Comparison of ENCODE assay signal across 16 cellular contexts in genomic region chr7:114088541-114088940, GRCh38.
DNase-seq lines count a peak whose midpoint lies in the region; ATAC-seq and TF ChIP-seq lines count a peak whose summit lies in the region.
"Had no signal": no experiment of that assay in that cellular context is flagged by ENCODE, and none has a peak within 500 bp of the region (broad histone marks: within the 10 kb centered on the region; RNA-seq: fewer than 3 reads in every experiment).

No MANE protein-coding gene starts in this region.

- H4K8ac ChIP-seq in mesenchymal stem cell (ENCODE audit: low read length), result no peak overlapping the region

- H2BK15ac ChIP-seq in mesenchymal stem cell (ENCODE audit: low read depth, poor library complexity, severe bottlenecking), result no peak overlapping the region

- ATAC-seq in HG02759 (IDR thresholded peaks at IDR 0.05; ENCODE audit: unreplicated experiment), result no peak
- ATAC-seq in HG02588 (IDR thresholded peaks at IDR 0.05; ENCODE audit: unreplicated experiment), result no peak
- ATAC-seq: HCT116, Right ventricle myocardium inferior had no signal

- H3K27me3 ChIP-seq in HUES6 (ENCODE audit: control insufficient read depth, insufficient read depth, low read length) (peaks cover 82% of the 10 kb centered on the region), mesenchymal stem cell (ENCODE audit: control insufficient read depth in 1 of 2, insufficient read depth in 1 of 2, low read length in 2 of 2) (no peaks in the 10 kb centered on the region), suprapubic skin (peaks cover 23% of the 10 kb centered on the region)

- no peaks in the 10 kb centered on the region for H3K9me3 ChIP-seq in HUES6 (ENCODE audit: control insufficient read depth, insufficient read depth, low read depth, low read length)
- H3K9me3 ChIP-seq in mesenchymal stem cell (ENCODE audit: control insufficient read depth, low read length), result no peaks in the 10 kb centered on the region
- no peaks in the 10 kb centered on the region for H3K9me3 ChIP-seq in suprapubic skin
- H3K9me3 ChIP-seq: breast epithelium had no signal

- no peak for TF ChIP-seq EP300 in suprapubic skin (IDR thresholded peaks at IDR 0.05)

- no peak overlapping the region for H2BK5ac ChIP-seq in mesenchymal stem cell (ENCODE audit: low read depth, low read length, poor library complexity, severe bottlenecking)

- H3K27ac ChIP-seq in HUES6 (ENCODE audit: low read depth, low read length) (no peak overlapping the region), coronary artery (no peak overlapping the region), mesenchymal stem cell (ENCODE audit: low read length, poor library complexity, severe bottlenecking) (no peak overlapping the region), suprapubic skin (no peak overlapping the region)
- H3K27ac ChIP-seq: BLaER1 had no signal

- DNase-seq in coronary artery (ENCODE audit: low spot score) (no peak), mesenchymal stem cell (no peak), suprapubic skin (ENCODE audit: low spot score in 2 of 2) (no peak), inferior parietal cortex (ENCODE audit: extremely low spot score) (no peak), CD1c-positive myeloid dendritic cell (ENCODE audit: extremely low spot score) (no peak)
- DNase-seq: activated gamma-delta T cell treated with Interleukin-2 at 50 U/mL for 16 hours; hippocampal formation; NCI-H1105 treated with DMSO at 0.1 percent for 48 hours; stimulated activated naive CD4-positive, alpha-beta T cell had no signal

- H3K4ac ChIP-seq in mesenchymal stem cell (ENCODE audit: low read depth in 1 of 2, low read length in 2 of 2), result no peak overlapping the region

- no peak for TF ChIP-seq CTCF in coronary artery (IDR thresholded peaks at IDR 0.05)
- no peak for TF ChIP-seq CTCF in suprapubic skin (IDR thresholded peaks at IDR 0.05)

- H3K4me3 ChIP-seq in HUES6 (ENCODE audit: low read depth, low read length) (peak overlapping the region; percentile 87), coronary artery (peak overlapping the region; percentile 80), mesenchymal stem cell (ENCODE audit: insufficient read depth in 1 of 2, low read depth in 1 of 2, low read length in 2 of 2) (peak overlapping the region in 1 of 2 experiments; percentile 89), suprapubic skin (peak overlapping the region; percentile 75)
- H3K4me3 ChIP-seq: BLaER1 had no signal

- no peak for TF ChIP-seq POLR2A in suprapubic skin (IDR thresholded peaks at IDR 0.05)

- H2BK120ac ChIP-seq in mesenchymal stem cell (ENCODE audit: low read depth, low read length), result no peak overlapping the region

- H2BK12ac ChIP-seq in mesenchymal stem cell (ENCODE audit: low read length in 2 of 2), result no peak overlapping the region

- H3K23ac ChIP-seq in mesenchymal stem cell (ENCODE audit: low read length in 2 of 2), result no peak overlapping the region

- no peak overlapping the region for H2AK5ac ChIP-seq in mesenchymal stem cell (ENCODE audit: low read length, severe bottlenecking)

- H3K4me1 ChIP-seq in HUES6 (ENCODE audit: control insufficient read depth, insufficient read depth, low read length), result peaks cover 10% of the 10 kb centered on the region; the same call in 1 of the 2 replicates
- H3K4me1 ChIP-seq in mesenchymal stem cell (ENCODE audit: control insufficient read depth, insufficient read depth, low read depth, low read length), result peaks cover 18% of the 10 kb centered on the region
- peaks cover 37% of the 10 kb centered on the region for H3K4me1 ChIP-seq in suprapubic skin
- H3K4me1 ChIP-seq: breast epithelium had no signal

- peaks cover 2% of the 10 kb centered on the region for H3K79me1 ChIP-seq in mesenchymal stem cell (replicated peaks; ENCODE audit: low read length, poor library complexity, severe bottlenecking)

- no peak overlapping the region for H2AFZ ChIP-seq in mesenchymal stem cell (ENCODE audit: low read depth, low read length)

- H4K91ac ChIP-seq in mesenchymal stem cell (ENCODE audit: low read length), result no peak overlapping the region

- no peak overlapping the region for H3K4me2 ChIP-seq in mesenchymal stem cell (ENCODE audit: low read length, poor library complexity, severe bottlenecking)
- H3K4me2 ChIP-seq: BLaER1 had no signal

- WGBS in mesenchymal stem cell, result no CpG with 5 or more reads among the region's 1 CpG
- WGBS in suprapubic skin, result 60% methylated on average over 1 of the region's 1 CpG

- H3K18ac ChIP-seq in mesenchymal stem cell (ENCODE audit: low read depth in 1 of 2, low read length in 2 of 2), result no peak overlapping the region

- H3K14ac ChIP-seq in mesenchymal stem cell (ENCODE audit: low read length in 2 of 2), result no peak overlapping the region

- no peak overlapping the region for H3K9ac ChIP-seq in HUES6 (ENCODE audit: low read length)
- H3K9ac ChIP-seq in mesenchymal stem cell (ENCODE audit: low read length), result peak overlapping the region; percentile 94
- H3K9ac ChIP-seq: BLaER1 had no signal

- H3K36me3 ChIP-seq in HUES6 (ENCODE audit: control insufficient read depth, insufficient read depth, low read length), result no peaks in the 10 kb centered on the region
- H3K36me3 ChIP-seq in mesenchymal stem cell (ENCODE audit: control insufficient read depth in 1 of 2, insufficient read depth in 2 of 2, low read depth in 1 of 2, low read length in 2 of 2), result no peaks in the 10 kb centered on the region
- no peaks in the 10 kb centered on the region for H3K36me3 ChIP-seq in suprapubic skin
- H3K36me3 ChIP-seq: BLaER1, breast epithelium had no signal
